In the genomic region with DNA sequence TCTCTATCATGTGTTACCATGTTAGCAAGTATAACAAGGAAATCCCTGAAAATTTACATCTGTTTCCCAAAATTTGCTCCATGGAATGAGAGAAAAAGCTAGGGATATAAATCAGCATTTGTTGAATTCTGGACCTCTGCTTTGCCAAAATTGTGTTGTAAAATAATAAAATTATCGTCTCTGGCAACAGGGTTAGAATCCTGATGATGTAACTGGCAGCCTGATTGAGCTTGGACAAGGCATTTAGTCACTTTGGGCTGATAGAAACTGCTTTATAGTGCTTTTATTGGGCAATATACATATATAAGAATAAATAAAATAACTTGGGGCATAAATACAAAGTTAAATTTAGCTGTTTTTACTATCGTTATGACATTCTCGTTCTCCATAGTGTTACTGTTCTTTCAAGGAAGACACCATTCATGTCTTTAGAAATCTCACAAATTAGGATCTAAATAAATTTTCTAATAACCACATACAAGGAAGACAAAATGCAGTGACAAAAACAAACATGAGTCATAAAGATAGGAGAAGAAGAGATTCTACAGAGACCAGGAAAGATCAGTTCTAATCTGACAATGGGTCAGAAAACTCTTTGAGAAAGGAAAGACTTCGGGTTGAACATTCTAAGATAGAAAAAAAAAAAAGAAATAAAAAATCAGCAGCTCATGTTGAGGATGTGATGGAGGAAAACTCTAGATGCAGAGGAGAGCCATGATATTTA, we compare ENCODE assay signal across 15 cellular contexts.
DNase-seq lines count a peak whose midpoint lies in the region; ATAC-seq and TF ChIP-seq lines count a peak whose summit lies in the region.
"Had no signal": no experiment of that assay in that cellular context is flagged by ENCODE, and none has a peak within 500 bp of the region (broad histone marks: within the 10 kb centered on the region; RNA-seq: fewer than 3 reads in every experiment).

No MANE protein-coding gene starts in this region.

- peak overlapping the region; percentile 44 for H3K4me3 ChIP-seq in adipocyte (ENCODE audit: low read length)

- TF ChIP-seq CTCF in HFFc6 (IDR thresholded peaks at IDR 0.05) (no peak), foreskin keratinocyte (conservative IDR thresholded peaks at IDR 0.05) (no peak)

- H3K36me3 ChIP-seq in adipocyte (ENCODE audit: control insufficient read depth, insufficient read depth, low read length, severe bottlenecking): no peaks in the 10 kb centered on the region

- no peaks in the 10 kb centered on the region for H3K9me3 ChIP-seq in adipocyte (ENCODE audit: control insufficient read depth, low read length)

- H3K27ac Mint-ChIP-seq in HFFc6: peak overlapping the region; percentile 65; the same call in 1 of the 2 replicates

- peaks cover 18% of the 10 kb centered on the region for H3K4me1 ChIP-seq in adipocyte (ENCODE audit: control insufficient read depth, insufficient read depth, low read length)
- peaks cover 26% of the 10 kb centered on the region for H3K4me1 ChIP-seq in foreskin keratinocyte

- ATAC-seq in foreskin keratinocyte (no peak), HG03159 (IDR thresholded peaks at IDR 0.05; ENCODE audit: unreplicated experiment) (no peak)
- ATAC-seq: HCT116, Right ventricle myocardium inferior had no signal

- no peaks in the 10 kb centered on the region; the same call in none of the 2 replicates for H3K9me3 Mint-ChIP-seq in HFFc6

- no peaks in the 10 kb centered on the region for H3K36me3 Mint-ChIP-seq in HFFc6 (ENCODE audit: low read depth)

- no peak overlapping the region for H3K4me3 Mint-ChIP-seq in HFFc6

- H3K4me1 Mint-ChIP-seq in HFFc6 (ENCODE audit: low read depth): no peaks in the 10 kb centered on the region; the same call in 1 of the 2 replicates

- H3K27me3 ChIP-seq in adipocyte (replicated peaks; ENCODE audit: control insufficient read depth, insufficient read depth, low read length) (no peaks in the 10 kb centered on the region), foreskin keratinocyte (no peaks in the 10 kb centered on the region)

- peak overlapping the region; percentile 63 for H3K9ac ChIP-seq in adipocyte (ENCODE audit: low read length)

- H3K27ac ChIP-seq in foreskin keratinocyte: peak overlapping the region; percentile 34
- H3K27ac ChIP-seq: C4-2B had no signal

- no peaks in the 10 kb centered on the region for H3K27me3 Mint-ChIP-seq in HFFc6 (ENCODE audit: insufficient read depth)

- DNase-seq in AG08395 (ENCODE audit: low spot score) (peak; percentile 14), HFFc6 (no peak), adipocyte (ENCODE audit: low read depth) (peak; percentile 30), foreskin keratinocyte (no peak), NCI-H1436 treated with DMSO at 0.1 percent for 48 hours (lab: John Stamatoyannopoulos, UW) (no peak), NCI-H2107 (lab: John Stamatoyannopoulos, UW) (no peak), NCI-H1417 (lab: John Stamatoyannopoulos, UW) (no peak)
- DNase-seq: 8988T, NCI-H1436, NCI-H2029 treated with DMSO at 0.1 percent for 48 hours, NCI-H510A had no signal

Comparison
In these comparisons a context has a peak if more than half of its experiments do, and no peak if none do; other contexts are left out.
1. DNase-seq: peak in AG08395 (single experiment) and adipocyte (single experiment); none in HFFc6 (single experiment), foreskin keratinocyte (0 of 2), NCI-H1436 treated with DMSO at 0.1 percent for 48 hours (single experiment), NCI-H2107 (single experiment) and NCI-H1417 (0 of 3).